Comparison of ENCODE assay signal across 8 cellular contexts in the genomic region with DNA sequence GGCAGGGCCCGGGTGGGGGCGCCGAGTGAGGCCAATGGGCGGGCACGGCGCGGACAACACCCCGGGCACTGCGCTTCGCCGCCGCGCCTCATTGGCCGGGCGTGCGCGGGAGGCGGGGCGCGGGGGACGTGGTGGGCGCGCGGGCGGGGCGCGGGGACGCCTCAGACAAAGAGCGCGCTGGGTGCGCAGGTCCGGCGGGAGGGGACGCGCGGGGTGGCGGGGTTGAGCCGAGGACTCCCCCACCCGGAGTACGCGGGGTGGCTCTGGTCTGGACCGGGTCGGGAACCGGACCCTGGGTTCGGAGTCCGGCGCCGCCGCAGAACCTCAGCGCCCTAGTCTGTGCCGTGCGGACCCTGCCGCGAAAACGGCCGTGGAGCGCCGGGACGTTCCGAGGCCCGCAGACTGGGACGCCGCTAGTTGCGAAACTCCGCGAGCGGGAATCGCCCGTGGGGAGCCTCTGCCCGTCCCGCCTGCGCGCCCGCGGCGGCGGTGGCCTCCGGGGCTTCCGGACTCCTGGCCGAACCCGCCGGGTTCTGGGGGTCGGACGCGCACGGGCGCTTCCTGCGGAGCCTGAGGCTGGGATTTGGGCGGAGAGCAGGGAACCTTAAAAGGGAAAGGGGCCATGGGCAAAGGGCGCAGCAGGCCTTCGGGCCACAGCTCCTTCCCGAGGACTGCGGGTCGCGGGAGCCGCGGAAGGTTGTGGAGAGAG. TPM values are rescaled to one million over a fixed set of nuclear protein-coding genes. Genes with fewer than 3 reads are reported as not detected.
DNase-seq lines count a peak whose midpoint lies in the region; ATAC-seq and TF ChIP-seq lines count a peak whose summit lies in the region.

No MANE protein-coding gene starts in this region.

- TF ChIP-seq RAD21 in neural cell (conservative IDR thresholded peaks at IDR 0.05): no peak

- 1% methylated on average over 65 to 72 of the region's 97 CpGs for WGBS in GM23248 (ENCODE audit: low coverage in 1 of 2, low lambda C conversion rate in 2 of 2, missing lambda C conversion rate in 2 of 2), 2 experiments

- H3F3A ChIP-seq in DOHH2 (ENCODE audit: control insufficient read depth, insufficient read depth): no peaks in the 10 kb centered on the region; the same call in 1 of the 2 replicates
- H3F3A ChIP-seq in GM23248 (ENCODE audit: insufficient read depth): no peaks in the 10 kb centered on the region
- no peaks in the 10 kb centered on the region for H3F3A ChIP-seq in neural cell (ENCODE audit: insufficient read depth, low read length, poor library complexity, severe bottlenecking)

- no peak for TF ChIP-seq CTCF in DOHH2 (IDR thresholded peaks at IDR 0.05; ENCODE audit: low read depth, low read length, poor library complexity, severe bottlenecking)
- TF ChIP-seq CTCF in RWPE1 (conservative IDR thresholded peaks at IDR 0.05; ENCODE audit: low read depth): no peak
- TF ChIP-seq CTCF in fibroblast of villous mesenchyme (IDR thresholded peaks at IDR 0.05; ENCODE audit: insufficient read depth, low read depth, low read length): no peak
- no peak for TF ChIP-seq CTCF in neural cell (IDR thresholded peaks at IDR 0.05; ENCODE audit: poor library complexity, severe bottlenecking)

- no peaks in the 10 kb centered on the region for H3K36me3 ChIP-seq in DOHH2 (ENCODE audit: control insufficient read depth, low read length)
- no peaks in the 10 kb centered on the region for H3K36me3 ChIP-seq in GM23248 (ENCODE audit: low read depth)
- H3K36me3 ChIP-seq in Karpas-422 (ENCODE audit: insufficient read depth, low read length): no peaks in the 10 kb centered on the region
- H3K36me3 ChIP-seq in neural cell (ENCODE audit: insufficient read depth, low read length): no peaks in the 10 kb centered on the region

- CTCF ChIA-PET in RWPE1 (lab: Yijun Ruan, JAX): no interaction called here

- H2AFZ ChIP-seq in GM23248 (peak overlapping the region; percentile 76), Karpas-422 (ENCODE audit: low read length) (peak overlapping the region; percentile 58; the same call in 1 of the 2 replicates), neural cell (ENCODE audit: low read depth, low read length) (peak overlapping the region; percentile 76)

- peak overlapping the region; percentile 80 for H3K4me3 ChIP-seq in DOHH2 (ENCODE audit: low read length)
- H3K4me3 ChIP-seq in GM23248: peak overlapping the region; percentile 77
- H3K4me3 ChIP-seq in Karpas-422 (ENCODE audit: low read length): peak overlapping the region; percentile 70
- peak overlapping the region; percentile 82 for H3K4me3 ChIP-seq in fibroblast of villous mesenchyme (ENCODE audit: low read depth, low read length)
- peak overlapping the region; percentile 85 for H3K4me3 ChIP-seq in neural cell (ENCODE audit: low read length)

- ATAC-seq in stimulated activated naive CD8-positive, alpha-beta T cell treated with anti-CD3 and anti-CD28 coated beads, Interleukin-15, Interleukin-2, amounts not matched to agents 100 U/mL and 50 U/mL, for 24 hours: peak; percentile 90

- H4K20me1 ChIP-seq in DOHH2 (ENCODE audit: control insufficient read depth, insufficient read depth, low read depth, low read length) (no peaks in the 10 kb centered on the region), GM23248 (ENCODE audit: insufficient read depth) (no peaks in the 10 kb centered on the region), Karpas-422 (ENCODE audit: insufficient read depth, low read depth, low read length) (peaks cover 16% of the 10 kb centered on the region; the same call in 1 of the 2 replicates), neural cell (ENCODE audit: insufficient read depth) (peaks cover 10% of the 10 kb centered on the region)

- POLR2A ChIA-PET in RWPE1 (lab: Yijun Ruan, JAX; ENCODE audit: low non-redundant PET): no interaction called here

- in situ Hi-C loops in GM23248 (cut with MboI): no loop called here

- peak overlapping the region; percentile 92 for H3K4me2 ChIP-seq in DOHH2 (ENCODE audit: low read length)
- H3K4me2 ChIP-seq in GM23248 (ENCODE audit: unreplicated experiment): peak overlapping the region; percentile 82
- peak overlapping the region; percentile 88 for H3K4me2 ChIP-seq in Karpas-422 (ENCODE audit: low read depth, low read length, poor library complexity, severe bottlenecking)
- H3K4me2 ChIP-seq in neural cell (ENCODE audit: low read length): peak overlapping the region; percentile 92

- H3K9me3 ChIP-seq in DOHH2 (ENCODE audit: control insufficient read depth, insufficient read depth, low read length): no peaks in the 10 kb centered on the region
- H3K9me3 ChIP-seq in GM23248 (ENCODE audit: low read depth): no peaks in the 10 kb centered on the region
- no peaks in the 10 kb centered on the region for H3K9me3 ChIP-seq in Karpas-422 (ENCODE audit: low read length)
- H3K9me3 ChIP-seq in neural cell (ENCODE audit: low read length): no peaks in the 10 kb centered on the region

- no peak overlapping the region for H3K27ac ChIP-seq in DOHH2 (ENCODE audit: low read depth, low read length)
- no peak overlapping the region for H3K27ac ChIP-seq in GM23248
- H3K27ac ChIP-seq in Karpas-422 (ENCODE audit: low read length): no peak overlapping the region
- H3K27ac ChIP-seq in RWPE1: peak overlapping the region; percentile 83
- H3K27ac ChIP-seq in neural cell (ENCODE audit: low read length): peak overlapping the region; percentile 88

- no peak for TF ChIP-seq EP300 in neural cell (conservative IDR thresholded peaks at IDR 0.05; ENCODE audit: poor library complexity, severe bottlenecking)

- H3K79me2 ChIP-seq in DOHH2 (ENCODE audit: control insufficient read depth, low read length): no peaks in the 10 kb centered on the region
- no peaks in the 10 kb centered on the region for H3K79me2 ChIP-seq in GM23248 (ENCODE audit: insufficient read depth)
- no peaks in the 10 kb centered on the region for H3K79me2 ChIP-seq in Karpas-422 (ENCODE audit: low read length)
- H3K79me2 ChIP-seq in neural cell (replicated peaks; ENCODE audit: insufficient read depth, low read length): peaks cover 64% of the 10 kb centered on the region

- H3K9ac ChIP-seq in GM23248 (peak overlapping the region; percentile 72), Karpas-422 (ENCODE audit: low read length) (peak overlapping the region; percentile 69), neural cell (ENCODE audit: low read length) (peak overlapping the region; percentile 96)

- H3K27me3 ChIP-seq in DOHH2 (ENCODE audit: control insufficient read depth, low read length): peaks cover 37% of the 10 kb centered on the region
- no peaks in the 10 kb centered on the region for H3K27me3 ChIP-seq in GM23248 (replicated peaks; ENCODE audit: insufficient read depth)
- no peaks in the 10 kb centered on the region for H3K27me3 ChIP-seq in Karpas-422 (ENCODE audit: low read length)
- no peaks in the 10 kb centered on the region for H3K27me3 ChIP-seq in neural cell (ENCODE audit: insufficient read depth, low read depth, low read length)

- peaks cover 22% of the 10 kb centered on the region for H3K4me1 ChIP-seq in DOHH2 (ENCODE audit: control insufficient read depth, low read length)
- H3K4me1 ChIP-seq in GM23248 (ENCODE audit: insufficient read depth): no peaks in the 10 kb centered on the region
- peaks cover 42% of the 10 kb centered on the region for H3K4me1 ChIP-seq in Karpas-422 (ENCODE audit: low read length)

- H3K9me2 ChIP-seq in DOHH2 (replicated peaks; ENCODE audit: control insufficient read depth, low read length) (no peaks in the 10 kb centered on the region), GM23248 (ENCODE audit: insufficient read depth) (no peaks in the 10 kb centered on the region), Karpas-422 (replicated peaks; ENCODE audit: insufficient read depth, low read length) (no peaks in the 10 kb centered on the region), neural cell (ENCODE audit: insufficient read depth, low read length) (no peaks in the 10 kb centered on the region)

- DNase-seq in GM23248: peak; percentile 94
- DNase-seq in Karpas-422: peak; percentile 95
- DNase-seq in RWPE1 (ENCODE audit: low spot score): peak; percentile 94
- peak; percentile 73 for DNase-seq in activated gamma-delta T cell (lab: John Stamatoyannopoulos, UW)
- DNase-seq in fibroblast of villous mesenchyme (ENCODE audit: low read depth): peak; percentile 86
- peak; percentile 86 for DNase-seq in stimulated activated naive CD8-positive, alpha-beta T cell treated with anti-CD3 and anti-CD28 coated beads, Interleukin-15, Interleukin-2, amounts not matched to agents 100 U/mL and 50 U/mL, for 24 hours

TF ChIP-seq in neural cell, 6 proteins besides CTCF, POLR2A, EP300 and RAD21 (continues in another document):
- TF ChIP-seq MXI1 (conservative IDR thresholded peaks at IDR 0.05; ENCODE audit: poor library complexity, severe bottlenecking) (peak; percentile 42), TAF1 (IDR thresholded peaks at IDR 0.05; ENCODE audit: low read depth) (no peak), EZH2 (IDR thresholded peaks at IDR 0.05; ENCODE audit: borderline replicate concordance, insufficient read depth, low read length, poor library complexity, severe bottlenecking) (no peak), SMC3 (conservative IDR thresholded peaks at IDR 0.05; ENCODE audit: poor library complexity) (no peak)

RNA-seq across cellular contexts. Expression of gene SLC25A29, which starts 0.4 kb away (rescaled TPM):
- total RNA-seq in GM23248 (2014; rRNA removed; shearing (Covaris generic)): 11.8 and 12.0 TPM in 2 replicates
- polyA plus RNA-seq in GM23248 (2016; fragmentation: Nextera tagmentation; extraction: Ambion mirVana): 5.5 TPM in 2 replicates
- total RNA-seq in Karpas-422 (2014; rRNA removed; shearing (Covaris generic); ENCODE audit: low replicate concordance): 29.4 and 83.8 TPM in 2 replicates
- 8.6 and 16.4 TPM in 2 replicates for total RNA-seq in fibroblast of villous mesenchyme
- 447 and 511 TPM in 2 replicates for polyA plus RNA-seq in neural cell
- polyA minus RNA-seq in neural cell: 151 and 162 TPM in 2 replicates

RNA-seq across cellular contexts. Expression of gene SLC25A47, which starts 16.5 kb away (rescaled TPM):
- not detected in 2 replicates for total RNA-seq in GM23248 (2014; rRNA removed; shearing (Covaris generic))
- not detected in 2 replicates for polyA plus RNA-seq in GM23248 (2016; fragmentation: Nextera tagmentation; extraction: Ambion mirVana)
- total RNA-seq in Karpas-422 (2014; rRNA removed; shearing (Covaris generic); ENCODE audit: low replicate concordance): not detected in 2 replicates
- not detected in 2 replicates for total RNA-seq in fibroblast of villous mesenchyme
- polyA plus RNA-seq in neural cell: 0.44 TPM in 1 of 2 replicates, not detected in the other
- polyA minus RNA-seq in neural cell: not detected in 2 replicates

Comparison
In these comparisons a context has a peak if more than half of its experiments do, and no peak if none do; other contexts are left out.
1. H3K27ac ChIP-seq: peak in RWPE1 (single experiment) and neural cell (single experiment); none in DOHH2 (single experiment), GM23248 (single experiment) and Karpas-422 (single experiment).
2. Peak in every context shown above with its lines, with median percentiles within 50 percentile points of each other: H3K4me2 ChIP-seq, H3K4me3 ChIP-seq, DNase-seq, H2AFZ ChIP-seq and H3K9ac ChIP-seq.